In the genomic region with DNA sequence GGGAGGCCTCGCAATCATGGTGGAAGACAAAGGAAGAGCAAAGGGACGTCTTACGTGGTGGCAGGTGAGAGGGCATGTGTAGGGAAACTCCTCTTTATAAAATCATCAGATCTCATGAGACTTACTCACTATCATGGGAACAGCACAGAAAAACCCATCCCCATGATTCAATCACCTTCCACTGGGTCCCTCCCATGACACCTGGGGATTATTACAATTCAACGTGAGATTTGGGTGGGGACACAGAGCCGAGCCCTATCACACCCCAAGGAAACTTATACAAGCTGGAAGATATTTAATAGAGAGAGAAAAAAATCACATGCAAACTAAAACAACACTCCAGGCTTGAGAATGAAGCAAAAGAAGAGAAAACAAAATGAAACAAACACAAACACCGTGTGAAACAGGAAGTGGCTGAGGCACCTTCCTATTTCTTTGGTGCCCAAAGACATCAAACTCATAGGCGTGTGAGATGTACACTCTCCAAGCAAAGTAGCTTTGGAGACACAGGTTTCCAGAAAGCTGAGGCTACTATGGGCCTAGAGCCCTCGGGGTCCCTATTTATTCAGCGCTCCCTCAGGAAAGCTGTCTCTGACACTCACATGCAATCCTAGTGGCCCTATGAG, we compare ENCODE assay signal across 21 cellular contexts.
DNase-seq lines count a peak whose midpoint lies in the region; ATAC-seq and TF ChIP-seq lines count a peak whose summit lies in the region.
"Had no signal": no experiment of that assay in that cellular context is flagged by ENCODE, and none has a peak within 500 bp of the region (broad histone marks: within the 10 kb centered on the region; RNA-seq: fewer than 3 reads in every experiment).

No MANE protein-coding gene starts in this region.

- H3K23ac ChIP-seq in H9 (ENCODE audit: insufficient read length, low read depth, low read length) = no peak overlapping the region

- CTCF ChIA-PET in activated CD8-positive, alpha-beta memory T cell treated with anti-CD3 and anti-CD28 coated beads, Interleukin-2, amount 10 ng/mL, durations not matched to agents 7 days and 5 days (lab: Charles Lee) = interaction anchor here (0.9 to 2.1 kb wide), 8 partner anchors 9 to 98 kb away, joined by 3 to 10 read pairs (median 4); no protein-coding TSS in a partner anchor
- CTCF ChIA-PET in T-cell (lab: Charles Lee) = interaction anchor here in 1 of 2 donors (1.4 kb wide), 1 partner anchor 9 kb away, joined by 5 read pairs; no protein-coding TSS in a partner anchor

- TF ChIP-seq POLR2A in spleen (IDR thresholded peaks at IDR 0.05) = no peak

- peaks cover 85% of the 10 kb centered on the region for H3K36me3 Mint-ChIP-seq in activated CD8-positive, alpha-beta memory T cell treated with anti-CD3 and anti-CD28 coated beads, Interleukin-2, amount 10 ng/mL, durations not matched to agents 7 days and 5 days
- H3K36me3 Mint-ChIP-seq in T-cell = peaks cover 84% of the 10 kb centered on the region
- peaks cover 84% of the 10 kb centered on the region for H3K36me3 Mint-ChIP-seq in activated naive CD8-positive, alpha-beta T cell treated with anti-CD3 and anti-CD28 coated beads, Interleukin-2, amount 50 U/mL, for 24 hours (ENCODE audit: low read depth)
- H3K36me3 Mint-ChIP-seq in H9 (ENCODE audit: insufficient read depth in 1 of 3, low read depth in 3 of 3) = peaks cover 18 to 48% (median 36%) of the 10 kb centered on the region in 3 experiments

- no peak overlapping the region for H3K14ac ChIP-seq in H9 (ENCODE audit: insufficient read depth, low read length)

- H3K56ac ChIP-seq in H9 (ENCODE audit: insufficient read length, low read depth, low read length) = no peak overlapping the region

- no peak overlapping the region for H4K91ac ChIP-seq in H9 (ENCODE audit: insufficient read length, low read depth, low read length)

- H3K9ac ChIP-seq in H9 (ENCODE audit: extremely low read depth, insufficient read length, low read length) = no peak overlapping the region
- H3K9ac ChIP-seq: SK-N-SH had no signal

- DNase-seq in activated CD8-positive, alpha-beta memory T cell treated with anti-CD3 and anti-CD28 coated beads, Interleukin-2, amount 10 ng/mL, durations not matched to agents 7 days and 5 days = no peak
- DNase-seq in activated CD8-positive, alpha-beta memory T cell treated with anti-CD3 and anti-CD28 coated beads, Interleukin-2, amount 50 U/mL, for 48 hours = no peak
- peak in 1 of 34 experiments; percentile 12 for DNase-seq in T-cell
- DNase-seq in activated naive CD8-positive, alpha-beta T cell treated with anti-CD3 and anti-CD28 coated beads, Interleukin-2, amount 50 U/mL, for 24 hours = no peak
- DNase-seq in spleen = no peak
- no peak for DNase-seq in H9
- no peak for DNase-seq in hypothalamus (lab: John Stamatoyannopoulos, UW)
- no peak for DNase-seq in iPS-NIHi11 (ENCODE audit: low spot score)
- DNase-seq: activated CD4-positive, CD25-positive, alpha-beta regulatory T cell treated with anti-CD3 and anti-CD28 coated beads, Interleukin-2, amount 50 U/mL, for 72 hours; adrenal gland; BE2C; heart right ventricle; HFFc6; left ventricle myocardium superior; NCI-H1436; NCI-H510A treated with DMSO at 0.1 percent for 48 hours; SK-N-SH; stimulated activated CD4-positive, alpha-beta T cell treated with anti-CD3 and anti-CD28 coated beads, Interleukin-4, amount 100 ng/mL, for 4 hours had no signal

- no peak overlapping the region for H2BK5ac ChIP-seq in H9 (ENCODE audit: insufficient read length, low read length)

- H2BK12ac ChIP-seq in H9 (ENCODE audit: insufficient read length, low read depth, low read length) = no peak overlapping the region

- peaks cover 0 to 16% (median 15%) of the 10 kb centered on the region in 6 donors for H3K4me1 ChIP-seq in spleen
- no peaks in the 10 kb centered on the region for H3K4me1 ChIP-seq in H9 (ENCODE audit: insufficient read depth, low read length)
- H3K4me1 ChIP-seq: adrenal gland, BE2C, breast epithelium had no signal

- WGBS in spleen, 5 donors = 75 to 79% (median 78%) methylated on average over 9 of the region's 9 CpGs
- WGBS in H9 (ENCODE audit: extremely low coverage, insufficient read length, low lambda C conversion rate) = no CpG with 5 or more reads among the region's 9 CpGs

- no peak overlapping the region for H3K4me2 ChIP-seq in H9 (ENCODE audit: insufficient read depth, insufficient read length, low read length)
- H3K4me2 ChIP-seq: SK-N-SH had no signal

- H2BK15ac ChIP-seq in H9 (ENCODE audit: low read depth, low read length) = no peak overlapping the region

- H3K79me2 ChIP-seq in H9 (ENCODE audit: insufficient read depth, low read length) = no peaks in the 10 kb centered on the region

- no peak overlapping the region for H3K4me3 ChIP-seq in spleen
- H3K4me3 ChIP-seq: adrenal gland, breast epithelium, heart right ventricle had no signal

- H4K20me1 ChIP-seq in H9 (ENCODE audit: control insufficient read depth, insufficient read depth, insufficient read length) = no peaks in the 10 kb centered on the region

- intact Hi-C loops in spleen (cut with DNase I; ENCODE audit: low total_unique reads) = no loop called here

- no peak overlapping the region for H4K5ac ChIP-seq in H9 (ENCODE audit: insufficient read length, low read depth, low read length)

- H3K4me3 Mint-ChIP-seq in activated CD8-positive, alpha-beta memory T cell treated with anti-CD3 and anti-CD28 coated beads, Interleukin-2, amount 10 ng/mL, durations not matched to agents 7 days and 5 days = peak overlapping the region; percentile 51
- H3K4me3 Mint-ChIP-seq in T-cell = peak overlapping the region in 2 of 3 donors; percentile 35 to 40
- no peak overlapping the region for H3K4me3 Mint-ChIP-seq in activated naive CD8-positive, alpha-beta T cell treated with anti-CD3 and anti-CD28 coated beads, Interleukin-2, amount 50 U/mL, for 24 hours
- H3K4me3 Mint-ChIP-seq in H9 = no peak overlapping the region
- H3K4me3 Mint-ChIP-seq: HFFc6 had no signal

- H3T11ph ChIP-seq in H9 (ENCODE audit: low read length) = no peak overlapping the region

- no peaks in the 10 kb centered on the region for H3K27me3 Mint-ChIP-seq in activated CD8-positive, alpha-beta memory T cell treated with anti-CD3 and anti-CD28 coated beads, Interleukin-2, amount 10 ng/mL, durations not matched to agents 7 days and 5 days
- H3K27me3 Mint-ChIP-seq in T-cell (no peaks in the 10 kb centered on the region), H9 (ENCODE audit: low read depth) (no peaks in the 10 kb centered on the region)
- no peaks in the 10 kb centered on the region for H3K27me3 Mint-ChIP-seq in activated naive CD8-positive, alpha-beta T cell treated with anti-CD3 and anti-CD28 coated beads, Interleukin-2, amount 50 U/mL, for 24 hours

- H3K4me1 Mint-ChIP-seq in activated CD8-positive, alpha-beta memory T cell treated with anti-CD3 and anti-CD28 coated beads, Interleukin-2, amount 10 ng/mL, durations not matched to agents 7 days and 5 days = peaks cover 63% of the 10 kb centered on the region
- H3K4me1 Mint-ChIP-seq in T-cell = peaks cover 36 to 46% (median 38%) of the 10 kb centered on the region in 3 donors
- H3K4me1 Mint-ChIP-seq in activated naive CD8-positive, alpha-beta T cell treated with anti-CD3 and anti-CD28 coated beads, Interleukin-2, amount 50 U/mL, for 24 hours = peaks cover 46% of the 10 kb centered on the region
- no peaks in the 10 kb centered on the region for H3K4me1 Mint-ChIP-seq in H9

- no peak overlapping the region for H2BK120ac ChIP-seq in H9 (ENCODE audit: low read depth, low read length, poor library complexity, severe bottlenecking)

- no peaks in the 10 kb centered on the region for H3K23me2 ChIP-seq in H9 (ENCODE audit: insufficient read length, low read depth, low read length, poor library complexity, severe bottlenecking)

- H3K79me1 ChIP-seq in H9 (ENCODE audit: insufficient read depth, low read depth, low read length, poor library complexity, severe bottlenecking) = no peaks in the 10 kb centered on the region

- ATAC-seq in activated CD8-positive, alpha-beta memory T cell treated with anti-CD3 and anti-CD28 coated beads, Interleukin-2, amount 10 ng/mL, durations not matched to agents 7 days and 5 days = peak; percentile 83
- peak in 3 of 4 experiments; percentile 33 to 58 (median 51) for ATAC-seq in T-cell (replicated peaks in 1 of 4)
- ATAC-seq in activated naive CD8-positive, alpha-beta T cell treated with anti-CD3 and anti-CD28 coated beads, Interleukin-2, amount 50 U/mL, for 24 hours = no peak
- ATAC-seq: heart right ventricle, left ventricle myocardium superior had no signal

- POLR2A ChIA-PET in T-cell (lab: Charles Lee) = interaction anchor here in 1 of 2 donors (0.6 kb wide), 1 partner anchor 160 kb away, joined by 5 read pairs; no protein-coding TSS in a partner anchor

- H2AFZ ChIP-seq in H9 (ENCODE audit: low read length) = no peak overlapping the region

- H3K36me3 ChIP-seq in spleen = peaks cover 0 to 48% (median 5%) of the 10 kb centered on the region in 6 donors
- H3K36me3 ChIP-seq: adrenal gland, BE2C, breast epithelium, heart right ventricle had no signal

- H3K9me3 ChIP-seq in spleen (no peaks in the 10 kb centered on the region), H9 (ENCODE audit: control insufficient read depth, low read depth, low read length) (no peaks in the 10 kb centered on the region)
- H3K9me3 ChIP-seq: adrenal gland, BE2C, breast epithelium, heart right ventricle, SK-N-SH had no signal

- H4K8ac ChIP-seq in H9 (replicated peaks; ENCODE audit: insufficient read length, low read depth, low read length) = no peak overlapping the region

- H3K27me3 ChIP-seq in spleen (replicated peaks in 1 of 7) = no peaks in the 10 kb centered on the region
- no peaks in the 10 kb centered on the region for H3K27me3 ChIP-seq in H9 (ENCODE audit: insufficient read depth, low read length)
- H3K27me3 ChIP-seq: adrenal gland, BE2C, breast epithelium had no signal

- TF ChIP-seq CTCF in spleen (IDR thresholded peaks at IDR 0.05 in 8 of 11, conservative IDR thresholded peaks at IDR 0.05 in 3 of 11) = no peak
- no peak for TF ChIP-seq CTCF in H9 (conservative IDR thresholded peaks at IDR 0.05)

- H3K27ac ChIP-seq in spleen (peak overlapping the region in 7 of 8 donors; percentile 9 to 72 (median 49)), H9 (ENCODE audit: insufficient read length, low read depth, low read length) (no peak overlapping the region)
- H3K27ac ChIP-seq: adrenal gland, breast epithelium, heart right ventricle, HL-60, RWPE1 had no signal

- H2AK5ac ChIP-seq in H9 (ENCODE audit: insufficient read length, low read length) = no peak overlapping the region

- H3K18ac ChIP-seq in H9 (ENCODE audit: insufficient read length, low read depth, low read length) = no peak overlapping the region

- H3K4ac ChIP-seq in H9 (ENCODE audit: low read depth, low read length) = no peak overlapping the region

- H2BK20ac ChIP-seq in H9 (ENCODE audit: low read depth, low read length, poor library complexity, severe bottlenecking) = no peak overlapping the region

- peak overlapping the region; percentile 77 for H3K27ac Mint-ChIP-seq in activated CD8-positive, alpha-beta memory T cell treated with anti-CD3 and anti-CD28 coated beads, Interleukin-2, amount 10 ng/mL, durations not matched to agents 7 days and 5 days
- H3K27ac Mint-ChIP-seq in T-cell (peak overlapping the region; percentile 89 to 93), H9 (no peak overlapping the region)
- H3K27ac Mint-ChIP-seq in activated naive CD8-positive, alpha-beta T cell treated with anti-CD3 and anti-CD28 coated beads, Interleukin-2, amount 50 U/mL, for 24 hours = peak overlapping the region; percentile 82
- H3K27ac Mint-ChIP-seq: HFFc6 had no signal

- H3K9me3 Mint-ChIP-seq in activated CD8-positive, alpha-beta memory T cell treated with anti-CD3 and anti-CD28 coated beads, Interleukin-2, amount 10 ng/mL, durations not matched to agents 7 days and 5 days (ENCODE audit: low read depth) = no peaks in the 10 kb centered on the region
- no peaks in the 10 kb centered on the region for H3K9me3 Mint-ChIP-seq in T-cell
- peaks cover 5% of the 10 kb centered on the region for H3K9me3 Mint-ChIP-seq in activated naive CD8-positive, alpha-beta T cell treated with anti-CD3 and anti-CD28 coated beads, Interleukin-2, amount 50 U/mL, for 24 hours
- no peaks in the 10 kb centered on the region for H3K9me3 Mint-ChIP-seq in H9
- H3K9me3 Mint-ChIP-seq: HFFc6 had no signal

Comparison
In these comparisons a context has a peak if more than half of its experiments do, and no peak if none do; other contexts are left out.
1. H3K27ac Mint-ChIP-seq: peak in activated CD8-positive, alpha-beta memory T cell treated with anti-CD3 and anti-CD28 coated beads, Interleukin-2, amount 10 ng/mL, durations not matched to agents 7 days and 5 days (single experiment), T-cell (2 of 2) and activated naive CD8-positive, alpha-beta T cell treated with anti-CD3 and anti-CD28 coated beads, Interleukin-2, amount 50 U/mL, for 24 hours (single experiment); none in H9 (0 of 3).
2. H3K4me3 Mint-ChIP-seq: peak in activated CD8-positive, alpha-beta memory T cell treated with anti-CD3 and anti-CD28 coated beads, Interleukin-2, amount 10 ng/mL, durations not matched to agents 7 days and 5 days (single experiment) and T-cell (2 of 3); none in activated naive CD8-positive, alpha-beta T cell treated with anti-CD3 and anti-CD28 coated beads, Interleukin-2, amount 50 U/mL, for 24 hours (single experiment) and H9 (0 of 2).